In the genomic region with DNA sequence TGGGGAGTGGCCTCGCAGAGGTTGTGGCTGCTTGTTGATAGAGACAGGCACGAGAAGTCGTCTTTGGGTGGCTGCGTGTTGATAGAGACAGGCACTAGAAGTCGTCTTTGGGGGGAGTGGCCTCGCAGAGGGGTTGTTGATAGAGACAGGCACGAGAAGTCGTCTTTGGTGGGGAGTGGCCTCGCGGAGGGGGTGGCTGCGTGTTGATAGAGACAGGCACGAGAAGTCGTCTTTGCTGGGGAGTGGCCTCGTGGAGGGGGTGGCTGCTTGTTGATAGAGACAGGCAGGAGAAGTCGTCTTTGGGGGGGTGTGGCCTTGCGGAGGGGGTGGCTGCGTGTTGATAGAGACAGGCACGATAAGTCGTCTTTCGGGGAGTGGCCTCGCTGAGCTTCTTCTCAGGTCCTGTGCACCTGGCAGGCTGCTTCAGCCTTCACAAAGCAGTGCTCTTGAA, we compare ENCODE assay signal across 1 cellular context.
TF ChIP-seq lines count a peak whose summit lies in the region.

No MANE protein-coding gene starts in this region.

TF ChIP-seq in K562, 482 proteins besides CTCF, POLR2A, EP300 and RAD21 (continued from another document):
- TF ChIP-seq, protein P1, sequence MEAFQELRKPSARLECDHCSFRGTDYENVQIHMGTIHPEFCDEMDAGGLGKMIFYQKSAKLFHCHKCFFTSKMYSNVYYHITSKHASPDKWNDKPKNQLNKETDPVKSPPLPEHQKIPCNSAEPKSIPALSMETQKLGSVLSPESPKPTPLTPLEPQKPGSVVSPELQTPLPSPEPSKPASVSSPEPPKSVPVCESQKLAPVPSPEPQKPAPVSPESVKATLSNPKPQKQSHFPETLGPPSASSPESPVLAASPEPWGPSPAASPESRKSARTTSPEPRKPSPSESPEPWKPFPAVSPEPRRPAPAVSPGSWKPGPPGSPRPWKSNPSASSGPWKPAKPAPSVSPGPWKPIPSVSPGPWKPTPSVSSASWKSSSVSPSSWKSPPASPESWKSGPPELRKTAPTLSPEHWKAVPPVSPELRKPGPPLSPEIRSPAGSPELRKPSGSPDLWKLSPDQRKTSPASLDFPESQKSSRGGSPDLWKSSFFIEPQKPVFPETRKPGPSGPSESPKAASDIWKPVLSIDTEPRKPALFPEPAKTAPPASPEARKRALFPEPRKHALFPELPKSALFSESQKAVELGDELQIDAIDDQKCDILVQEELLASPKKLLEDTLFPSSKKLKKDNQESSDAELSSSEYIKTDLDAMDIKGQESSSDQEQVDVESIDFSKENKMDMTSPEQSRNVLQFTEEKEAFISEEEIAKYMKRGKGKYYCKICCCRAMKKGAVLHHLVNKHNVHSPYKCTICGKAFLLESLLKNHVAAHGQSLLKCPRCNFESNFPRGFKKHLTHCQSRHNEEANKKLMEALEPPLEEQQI (IDR thresholded peaks at IDR 0.05) = no peak
- TF ChIP-seq ZZZ3 (IDR thresholded peaks at IDR 0.05) = no peak
- TF ChIP-seq ATF7 (IDR thresholded peaks at IDR 0.05) = no peak
- TF ChIP-seq SAFB (IDR thresholded peaks at IDR 0.05; ENCODE audit: borderline replicate concordance, low read depth, low read length) = no peak
- TF ChIP-seq FOXJ2 (tag; IDR thresholded peaks at IDR 0.05) = peak; percentile 37; the same call in 1 of the 2 replicates
- TF ChIP-seq SRSF9 (IDR thresholded peaks at IDR 0.05; ENCODE audit: borderline replicate concordance, low read depth, low read length) = no peak
- 0 out of 4 replicates have a peak, but pooled peaks of 1 of the 2 experiments have one; percentile 74 for TF ChIP-seq FOXA3 (CRISPR knock-in tag; conservative IDR thresholded peaks at IDR 0.05 in 1 of 2, IDR thresholded peaks at IDR 0.05 in 1 of 2)
- TF ChIP-seq ZNF146 (CRISPR knock-in tag; IDR thresholded peaks at IDR 0.05; ENCODE audit: unreplicated experiment) = no peak
- TF ChIP-seq, protein P2, sequence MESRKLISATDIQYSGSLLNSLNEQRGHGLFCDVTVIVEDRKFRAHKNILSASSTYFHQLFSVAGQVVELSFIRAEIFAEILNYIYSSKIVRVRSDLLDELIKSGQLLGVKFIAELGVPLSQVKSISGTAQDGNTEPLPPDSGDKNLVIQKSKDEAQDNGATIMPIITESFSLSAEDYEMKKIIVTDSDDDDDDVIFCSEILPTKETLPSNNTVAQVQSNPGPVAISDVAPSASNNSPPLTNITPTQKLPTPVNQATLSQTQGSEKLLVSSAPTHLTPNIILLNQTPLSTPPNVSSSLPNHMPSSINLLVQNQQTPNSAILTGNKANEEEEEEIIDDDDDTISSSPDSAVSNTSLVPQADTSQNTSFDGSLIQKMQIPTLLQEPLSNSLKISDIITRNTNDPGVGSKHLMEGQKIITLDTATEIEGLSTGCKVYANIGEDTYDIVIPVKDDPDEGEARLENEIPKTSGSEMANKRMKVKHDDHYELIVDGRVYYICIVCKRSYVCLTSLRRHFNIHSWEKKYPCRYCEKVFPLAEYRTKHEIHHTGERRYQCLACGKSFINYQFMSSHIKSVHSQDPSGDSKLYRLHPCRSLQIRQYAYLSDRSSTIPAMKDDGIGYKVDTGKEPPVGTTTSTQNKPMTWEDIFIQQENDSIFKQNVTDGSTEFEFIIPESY (CRISPR knock-in tag; IDR thresholded peaks at IDR 0.05) = no peak
